Comparison of ENCODE assay signal across 1 cellular context in the genomic region with DNA sequence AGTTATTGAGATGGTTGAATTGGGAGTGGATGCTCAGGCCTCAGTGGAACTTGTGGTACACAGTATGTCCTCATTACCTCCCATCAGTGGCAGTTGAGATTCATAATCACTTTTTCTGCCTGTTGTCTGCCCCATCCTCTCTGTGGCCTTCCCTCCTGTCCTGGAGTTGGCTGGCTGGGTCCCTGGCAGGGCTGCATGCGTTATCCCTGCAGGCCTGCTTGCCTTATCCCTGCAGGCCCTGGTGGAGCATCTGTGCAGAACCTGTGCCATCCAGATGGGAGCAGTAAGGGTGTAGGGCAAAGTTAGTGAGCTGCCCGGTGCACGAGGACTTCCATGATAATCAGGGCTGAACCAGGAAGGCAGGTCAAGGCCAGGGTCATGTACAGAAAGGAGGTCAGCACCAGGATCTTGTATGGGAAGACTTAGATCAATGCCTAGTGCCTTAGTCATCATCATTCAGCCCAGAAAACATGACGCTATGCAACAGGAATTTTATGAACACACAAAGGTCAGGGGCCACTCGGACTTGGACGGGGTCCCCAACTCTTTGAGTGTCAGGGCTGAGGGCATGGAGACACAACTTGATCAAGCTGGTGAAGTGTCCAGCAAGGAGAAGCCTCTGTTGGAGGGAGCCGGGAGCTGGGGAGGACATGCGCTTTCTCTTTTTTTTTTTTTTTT.
A peak's percentile ranks its signal among the peaks of the same experiment; 100 is the strongest.
TF ChIP-seq lines count a peak whose summit lies in the region.

No MANE protein-coding gene starts in this region.

TF ChIP-seq in IMR-90, 13 proteins besides CTCF, POLR2A, EP300 and RAD21 (continued from another document):
- TF ChIP-seq MXI1 (IDR thresholded peaks at IDR 0.05; ENCODE audit: borderline replicate concordance, low read depth, low read length) (0 out of 2 replicates have a peak, but pooled peaks have one; percentile 23), RFX5 (IDR thresholded peaks at IDR 0.05; ENCODE audit: low read depth, low read length) (no peak), FOS (IDR thresholded peaks at IDR 0.05; ENCODE audit: low read depth, low read length) (peak; percentile 83), CEBPB (IDR thresholded peaks at IDR 0.05; ENCODE audit: low read depth, low read length) (peak; percentile 20; the same call in 1 of the 2 replicates), NFE2L2 (IDR thresholded peaks at IDR 0.05; ENCODE audit: low read depth, low read length) (0 out of 2 replicates have a peak, but pooled peaks have one; percentile 17), BHLHE40 (IDR thresholded peaks at IDR 0.05; ENCODE audit: low read depth, low read length) (no peak)
